8 cellular contexts compared by ENCODE assay signal in the genomic region with DNA sequence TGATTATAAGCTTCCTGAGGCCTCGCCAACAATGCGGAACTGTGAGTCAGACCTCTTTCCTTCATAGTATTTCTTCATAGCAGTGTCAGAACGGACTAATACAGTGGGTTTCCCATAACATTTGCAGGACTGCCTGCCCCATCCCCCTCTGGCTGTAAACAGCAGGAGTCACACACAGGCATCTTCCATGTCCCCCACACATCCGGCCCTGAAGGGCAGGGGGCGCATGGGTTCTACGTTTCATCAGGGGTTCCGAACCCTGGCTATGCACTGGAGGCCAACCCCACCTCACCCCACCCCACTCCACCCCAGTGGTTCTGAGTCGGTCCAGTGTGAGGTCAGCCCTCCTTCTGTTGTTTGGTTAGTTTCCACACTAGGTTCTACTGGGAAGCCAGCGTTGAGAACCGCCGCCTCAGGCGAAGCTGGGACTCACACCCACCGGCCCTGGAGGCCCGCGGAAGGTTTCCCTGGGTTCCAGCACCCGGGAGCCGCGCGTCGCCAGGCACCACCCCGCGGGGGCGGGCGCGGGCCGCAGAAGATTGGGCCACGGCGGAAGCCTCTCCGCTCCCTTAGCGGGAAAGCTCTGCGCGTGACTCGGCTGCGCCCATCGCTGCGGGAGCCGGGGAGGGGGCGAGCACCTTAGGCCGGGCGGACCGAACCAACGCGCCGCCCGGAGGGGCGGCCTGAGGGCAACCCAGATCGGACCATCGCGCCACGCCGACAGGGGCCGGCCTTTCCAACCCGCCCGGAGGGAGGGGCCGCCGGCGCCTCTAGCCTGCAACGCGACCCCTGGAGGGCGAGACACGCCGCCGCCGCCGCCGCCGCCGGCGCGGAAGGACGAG.
DNase-seq lines count a peak whose midpoint lies in the region; ATAC-seq and TF ChIP-seq lines count a peak whose summit lies in the region.

RUSC2 (plus strand) TSS at position 799 of the 842 bp plus-strand sequence. CDS start 56,411 bp downstream, outside the sequence.

- no peaks in the 10 kb centered on the region for H3K27me3 ChIP-seq in iPS DF 6.9 (ENCODE audit: control insufficient read depth, insufficient read depth, low read length)

- peak; percentile 75 for DNase-seq in NCI-H146 treated with DMSO at 0.1 percent for 48 hours (lab: John Stamatoyannopoulos, UW; ENCODE audit: unreplicated experiment)
- peak; percentile 6 for DNase-seq in T-helper 9 cell
- peak; percentile 36 to 80 for DNase-seq in T47D (ENCODE audit: low read depth in 1 of 2, low spot score in 1 of 2)
- DNase-seq in iPS DF 6.9 (ENCODE audit: low read depth, low spot score), result no peak
- peak; percentile 98 for DNase-seq in retina

- H3K4me3 ChIP-seq in iPS DF 6.9 (ENCODE audit: low read length), result peak within 1 kb of the TSS; percentile 71

- peak within 1 kb of the TSS; percentile 72 for H3K27ac ChIP-seq in 22Rv1
- H3K27ac ChIP-seq in iPS DF 6.9 (ENCODE audit: low read length), result no peak within 1 kb of the TSS

- WGBS in iPS DF 6.9 (ENCODE audit: insufficient coverage, insufficient read length), result no CpG with 5 or more reads among the region's 71 CpGs

- in situ Hi-C loops in T47D (cut with HindIII; ENCODE audit: low pct_unique_long_range_greater_than_20kb, low sequenced_read_pairs), result no loop called here

- no peaks in the 10 kb centered on the region for H3K9me3 ChIP-seq in iPS DF 6.9 (ENCODE audit: control insufficient read depth, insufficient read depth, low read length)

- H3K4me1 ChIP-seq in iPS DF 6.9 (ENCODE audit: control insufficient read depth, insufficient read depth, low read length), result 0 out of 2 replicates have a peak, but pooled peaks cover 2% of the 10 kb centered on the region

- TF ChIP-seq CTCF in 22Rv1 (IDR thresholded peaks at IDR 0.05), result peak; percentile 54

- ATAC-seq in GM18502 (IDR thresholded peaks at IDR 0.05; ENCODE audit: poor library complexity, unreplicated experiment), result peak; percentile 49
- ATAC-seq in GM18868 (IDR thresholded peaks at IDR 0.05; ENCODE audit: unreplicated experiment), result no peak

- H3K36me3 ChIP-seq in iPS DF 6.9 (ENCODE audit: control insufficient read depth, insufficient read depth, low read length), result no peaks in the 10 kb centered on the region
